9 cellular contexts compared by ENCODE assay signal in genomic region chr1:161115132-161115711, GRCh38. TPM values are rescaled to one million over a fixed set of nuclear protein-coding genes. Genes with fewer than 3 reads are reported as not detected.
DNase-seq lines count a peak whose midpoint lies in the region; ATAC-seq, FAIRE-seq and TF ChIP-seq lines count a peak whose summit lies in the region.
"Had no signal": no experiment of that assay in that cellular context is flagged by ENCODE, and none has a peak within 500 bp of the region (broad histone marks: within the 10 kb centered on the region; RNA-seq: fewer than 3 reads in every experiment).

No MANE protein-coding gene starts in this region.

- H3K9me3 ChIP-seq in tibial artery, result no peaks in the 10 kb centered on the region
- H3K9me3 ChIP-seq: esophagus muscularis mucosa had no signal

- H3K36me3 ChIP-seq in tibial artery, result peaks cover 0 to 7% (median 5%) of the 10 kb centered on the region in 3 donors

- DNase-seq in EH (ENCODE audit: low read depth) (peak; percentile 74), MV-4-11 (lab: John Stamatoyannopoulos, UW) (peak; percentile 52), osteocyte (ENCODE audit: extremely low spot score, unreplicated experiment) (no peak), COLO829 (ENCODE audit: low spot score) (no peak), tibial artery (no peak), D721Med (ENCODE audit: insufficient read length, low spot score) (no peak)
- no peak for DNase-seq in activated naive CD8-positive, alpha-beta T cell treated with anti-CD3 and anti-CD28 coated beads, Interleukin-2, amount 10 ng/mL, durations not matched to agents 7 days and 5 days
- no peak for DNase-seq in naive thymus-derived CD8-positive, alpha-beta T cell

- H3K4me3 Mint-ChIP-seq in activated naive CD8-positive, alpha-beta T cell treated with anti-CD3 and anti-CD28 coated beads, Interleukin-2, amount 10 ng/mL, durations not matched to agents 7 days and 5 days, result peak overlapping the region; percentile 19
- H3K4me3 Mint-ChIP-seq in naive thymus-derived CD8-positive, alpha-beta T cell, result peak overlapping the region in 8 of 10 donors; percentile 7 to 97 (median 84)
- no peak overlapping the region for H3K4me3 Mint-ChIP-seq in osteocyte (ENCODE audit: unreplicated experiment)

- H3K27ac ChIP-seq in tibial artery, result no peak overlapping the region
- H3K27ac ChIP-seq: esophagus muscularis mucosa had no signal

- H3K36me3 Mint-ChIP-seq in activated naive CD8-positive, alpha-beta T cell treated with anti-CD3 and anti-CD28 coated beads, Interleukin-2, amount 10 ng/mL, durations not matched to agents 7 days and 5 days, result peaks cover 17% of the 10 kb centered on the region
- H3K36me3 Mint-ChIP-seq in naive thymus-derived CD8-positive, alpha-beta T cell, result peaks cover 0 to 23% (median 0%) of the 10 kb centered on the region in 3 donors
- H3K36me3 Mint-ChIP-seq in osteocyte (ENCODE audit: unreplicated experiment), result peaks cover 6% of the 10 kb centered on the region

- peaks cover 48% of the 10 kb centered on the region for H3K4me1 Mint-ChIP-seq in activated naive CD8-positive, alpha-beta T cell treated with anti-CD3 and anti-CD28 coated beads, Interleukin-2, amount 10 ng/mL, durations not matched to agents 7 days and 5 days
- peaks cover 41 to 86% (median 77%) of the 10 kb centered on the region in 4 donors for H3K4me1 Mint-ChIP-seq in naive thymus-derived CD8-positive, alpha-beta T cell
- H3K4me1 Mint-ChIP-seq in osteocyte (ENCODE audit: unreplicated experiment), result peaks cover 48% of the 10 kb centered on the region

- no peak for FAIRE-seq in D721Med (lab: Jason Lieb, UNC)

- H3K9me3 Mint-ChIP-seq in activated naive CD8-positive, alpha-beta T cell treated with anti-CD3 and anti-CD28 coated beads, Interleukin-2, amount 10 ng/mL, durations not matched to agents 7 days and 5 days, result no peaks in the 10 kb centered on the region
- no peaks in the 10 kb centered on the region for H3K9me3 Mint-ChIP-seq in naive thymus-derived CD8-positive, alpha-beta T cell
- no peaks in the 10 kb centered on the region for H3K9me3 Mint-ChIP-seq in osteocyte (ENCODE audit: unreplicated experiment)

- TF ChIP-seq CTCF in osteocyte (IDR thresholded peaks at IDR 0.05) (no peak), tibial artery (IDR thresholded peaks at IDR 0.05) (no peak), D721Med (IDR thresholded peaks at IDR 0.05; ENCODE audit: insufficient read depth, missing control alignments) (no peak)

- POLR2A ChIA-PET in activated naive CD8-positive, alpha-beta T cell treated with anti-CD3 and anti-CD28 coated beads, Interleukin-2, amount 10 ng/mL, durations not matched to agents 7 days and 5 days (lab: Charles Lee), result no interaction called here
- POLR2A ChIA-PET in naive thymus-derived CD8-positive, alpha-beta T cell (lab: Charles Lee), result interaction anchor here (0.5 to 0.7 kb wide), 2 partner anchors 54 to 110 kb away, joined by 4 to 6 read pairs; no protein-coding TSS in a partner anchor

- no peak for ATAC-seq in activated naive CD8-positive, alpha-beta T cell treated with anti-CD3 and anti-CD28 coated beads, Interleukin-2, amount 10 ng/mL, durations not matched to agents 7 days and 5 days (ENCODE audit: low read depth)
- no peak for ATAC-seq in naive thymus-derived CD8-positive, alpha-beta T cell

- H3K4me1 ChIP-seq in tibial artery, result peaks cover 0 to 54% (median 43%) of the 10 kb centered on the region in 4 donors

- no peaks in the 10 kb centered on the region for H3K27me3 Mint-ChIP-seq in activated naive CD8-positive, alpha-beta T cell treated with anti-CD3 and anti-CD28 coated beads, Interleukin-2, amount 10 ng/mL, durations not matched to agents 7 days and 5 days
- H3K27me3 Mint-ChIP-seq in naive thymus-derived CD8-positive, alpha-beta T cell, result no peaks in the 10 kb centered on the region
- no peaks in the 10 kb centered on the region for H3K27me3 Mint-ChIP-seq in osteocyte (ENCODE audit: unreplicated experiment)

- H3K27ac Mint-ChIP-seq in activated naive CD8-positive, alpha-beta T cell treated with anti-CD3 and anti-CD28 coated beads, Interleukin-2, amount 10 ng/mL, durations not matched to agents 7 days and 5 days, result peak overlapping the region; percentile 68
- H3K27ac Mint-ChIP-seq in naive thymus-derived CD8-positive, alpha-beta T cell, result peak overlapping the region in 5 of 10 donors; percentile 1 to 69 (median 40)
- H3K27ac Mint-ChIP-seq in osteocyte (ENCODE audit: unreplicated experiment), result no peak overlapping the region

- no peak overlapping the region for H3K4me3 ChIP-seq in tibial artery
- H3K4me3 ChIP-seq: esophagus muscularis mucosa had no signal

- intact Hi-C loops in tibial artery (cut with DNase I; ENCODE audit: low total_unique reads), result no loop called here

- no peaks in the 10 kb centered on the region for H3K27me3 ChIP-seq in tibial artery
- H3K27me3 ChIP-seq: esophagus muscularis mucosa had no signal

RNA-seq across cellular contexts. Expression of gene PFDN2, which starts 2.6 kb away (rescaled TPM):
- 10 to 100 TPM; 54.1 to 62.3 TPM for total RNA-seq in activated naive CD8-positive, alpha-beta T cell treated with anti-CD3 and anti-CD28 coated beads, Interleukin-2, amount 10 ng/mL, durations not matched to agents 7 days and 5 days
- 10 to 100 TPM; 37.9 to 41.4 TPM for total RNA-seq in naive thymus-derived CD8-positive, alpha-beta T cell
- 10 to 100 TPM; 74.6 to 91.3 (median 86.0) TPM for polyA plus RNA-seq in naive thymus-derived CD8-positive, alpha-beta T cell
- total RNA-seq in osteocyte, result 48.9 and 49.2 TPM in 2 replicates

RNA-seq across cellular contexts. Expression of gene NIT1, which starts 2.7 kb away (rescaled TPM):
- 10 to 100 TPM; 44.7 to 49.3 TPM for total RNA-seq in activated naive CD8-positive, alpha-beta T cell treated with anti-CD3 and anti-CD28 coated beads, Interleukin-2, amount 10 ng/mL, durations not matched to agents 7 days and 5 days
- 10 to 100 TPM; 43.5 to 46.4 TPM for total RNA-seq in naive thymus-derived CD8-positive, alpha-beta T cell
- polyA plus RNA-seq in naive thymus-derived CD8-positive, alpha-beta T cell, result 10 to 100 TPM; 16.8 to 25.0 (median 18.3) TPM
- 31.2 and 33.2 TPM in 2 replicates for total RNA-seq in osteocyte

RNA-seq across cellular contexts. Expression of gene KLHDC9, which starts 17.1 kb away (rescaled TPM):
- total RNA-seq in activated naive CD8-positive, alpha-beta T cell treated with anti-CD3 and anti-CD28 coated beads, Interleukin-2, amount 10 ng/mL, durations not matched to agents 7 days and 5 days, result 1 to 10 TPM; 1.2 TPM
- under 1 TPM; 0.60 to 0.96 TPM for total RNA-seq in naive thymus-derived CD8-positive, alpha-beta T cell
- 1 to 10 TPM in 1 of 3 donors, under 1 TPM in 2; 0.30 to 1.5 (median 0.62) TPM for polyA plus RNA-seq in naive thymus-derived CD8-positive, alpha-beta T cell
- 3.6 and 3.7 TPM in 2 replicates for total RNA-seq in osteocyte

RNA-seq across cellular contexts. Expression of gene DEDD, which starts 17.2 kb away (rescaled TPM):
- total RNA-seq in activated naive CD8-positive, alpha-beta T cell treated with anti-CD3 and anti-CD28 coated beads, Interleukin-2, amount 10 ng/mL, durations not matched to agents 7 days and 5 days, result 10 to 100 TPM; 39.8 to 40.3 TPM
- total RNA-seq in naive thymus-derived CD8-positive, alpha-beta T cell, result 10 to 100 TPM; 35.3 to 38.6 TPM
- polyA plus RNA-seq in naive thymus-derived CD8-positive, alpha-beta T cell, result 10 to 100 TPM; 29.0 to 35.4 (median 29.3) TPM
- 40.8 and 43.1 TPM in 2 replicates for total RNA-seq in osteocyte

RNA-seq across cellular contexts. Expression of gene NECTIN4, which starts 25.9 kb away (rescaled TPM):
- total RNA-seq in activated naive CD8-positive, alpha-beta T cell treated with anti-CD3 and anti-CD28 coated beads, Interleukin-2, amount 10 ng/mL, durations not matched to agents 7 days and 5 days, result not detected
- not detected for total RNA-seq in naive thymus-derived CD8-positive, alpha-beta T cell
- polyA plus RNA-seq in naive thymus-derived CD8-positive, alpha-beta T cell, result not detected
- total RNA-seq in osteocyte, result not detected in 2 replicates
- total RNA-seq: esophagus muscularis mucosa had no signal

Comparison
In these comparisons a context has a peak if more than half of its experiments do, and no peak if none do; other contexts are left out.
1. DNase-seq: peak in EH (single experiment) and MV-4-11 (single experiment); none in activated naive CD8-positive, alpha-beta T cell treated with anti-CD3 and anti-CD28 coated beads, Interleukin-2, amount 10 ng/mL, durations not matched to agents 7 days and 5 days (single experiment), naive thymus-derived CD8-positive, alpha-beta T cell (0 of 10), osteocyte (single experiment), COLO829 (single experiment), tibial artery (0 of 2) and D721Med (single experiment).